ENCODE assay signal across 1 cellular context in genomic region chr4:1043162-1043561, GRCh38.
TF ChIP-seq lines count a peak whose summit lies in the region.

No MANE protein-coding gene starts in this region.

TF ChIP-seq in K562, 482 proteins besides CTCF, POLR2A, EP300 and RAD21:
- no peak for TF ChIP-seq SUPT5H (IDR thresholded peaks at IDR 0.05)
- no peak for TF ChIP-seq GATAD2B (IDR thresholded peaks at IDR 0.05; ENCODE audit: borderline replicate concordance)
- TF ChIP-seq MLLT1 (IDR thresholded peaks at IDR 0.05): peak; percentile 12 to 26; a peak in 1 of 4 replicates
- peak in 1 of 2 experiments; percentile 100; a peak in 2 of 4 replicates for TF ChIP-seq KDM1A (IDR thresholded peaks at IDR 0.05)
- TF ChIP-seq ZC3H4 (CRISPR knock-in tag; IDR thresholded peaks at IDR 0.05; ENCODE audit: borderline replicate concordance): 0 out of 2 replicates have a peak, but pooled peaks have one; percentile 52
- TF ChIP-seq ARID2 (IDR thresholded peaks at IDR 0.05): peak; percentile 99
- peak; percentile 80 for TF ChIP-seq HDGF (IDR thresholded peaks at IDR 0.05)
- TF ChIP-seq SMARCA5 (IDR thresholded peaks at IDR 0.05): peak; percentile 67; the same call in 1 of the 2 replicates
- peak; percentile 78 for TF ChIP-seq PHF20 (IDR thresholded peaks at IDR 0.05; ENCODE audit: partially characterized antibody)
- TF ChIP-seq ZBTB43 (CRISPR knock-in tag; IDR thresholded peaks at IDR 0.05): peak; percentile 85
- TF ChIP-seq KLF13 (tag; IDR thresholded peaks at IDR 0.05; ENCODE audit: borderline replicate concordance, low read depth): no peak
- peak; percentile 46; the same call in 1 of the 2 replicates for TF ChIP-seq E2F4 (CRISPR knock-in tag; IDR thresholded peaks at IDR 0.05; ENCODE audit: low read depth)
- TF ChIP-seq NCOR1 (IDR thresholded peaks at IDR 0.05): peak; percentile 12; the same call in 1 of the 2 replicates
